Comparison of ENCODE assay signal across 20 cellular contexts in the genomic region with DNA sequence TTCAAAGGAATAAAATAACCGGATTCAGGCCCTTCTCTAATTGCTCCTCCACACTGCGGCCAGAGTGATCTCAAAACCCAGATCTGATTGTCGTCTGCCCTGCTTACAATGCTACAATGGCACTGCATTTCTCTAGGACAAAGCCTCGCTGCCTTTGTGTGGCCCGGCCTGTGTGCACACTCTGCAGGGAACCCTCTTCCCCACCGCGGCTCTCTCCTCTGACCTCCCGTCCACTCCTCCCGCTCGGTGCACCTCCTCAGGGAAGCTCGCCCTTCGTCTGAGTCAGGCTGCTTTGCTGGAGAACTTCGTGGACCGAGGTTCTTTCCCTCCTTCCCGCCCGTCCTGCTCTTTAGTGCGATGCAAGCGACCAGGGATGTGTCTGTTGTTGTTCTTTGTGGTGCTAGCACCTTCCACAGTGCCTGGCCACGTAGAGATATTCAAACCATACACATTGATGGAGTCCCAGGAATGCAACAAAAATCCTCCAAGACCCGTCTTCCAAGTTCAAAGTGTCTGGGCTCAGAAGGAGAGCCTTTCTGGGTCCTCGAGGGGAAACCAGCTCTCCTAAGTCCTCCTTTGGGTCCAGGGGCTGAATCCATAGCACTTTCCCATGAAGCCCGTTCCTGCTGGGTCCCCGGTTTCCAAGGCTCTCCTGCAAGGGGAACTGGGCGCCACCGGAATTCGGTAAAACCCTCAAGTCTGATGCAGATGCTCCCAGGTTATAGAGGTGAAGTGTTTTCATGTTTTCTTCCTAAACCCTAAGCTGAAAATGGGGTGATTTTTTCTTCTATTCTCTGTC.
"Had no signal": no experiment of that assay in that cellular context is flagged by ENCODE, and none has a peak within 500 bp of the region (broad histone marks: within the 10 kb centered on the region; RNA-seq: fewer than 3 reads in every experiment).

No MANE protein-coding gene starts in this region.

- H3K36me3 ChIP-seq: left lung, ovary, tibial artery, uterus had no signal

- H3K4me3 ChIP-seq: body of pancreas, dorsolateral prefrontal cortex, left lung, ovary, tibial artery, uterus had no signal

- H3K4me3 Mint-ChIP-seq: activated CD4-positive, alpha-beta memory T cell treated with anti-CD3 and anti-CD28 coated beads for 36 hours; activated CD4-positive, alpha-beta T cell treated with anti-CD3 and anti-CD28 coated beads for 36 hours; activated naive CD4-positive, alpha-beta T cell treated with anti-CD3 and anti-CD28 coated beads for 36 hours; T-helper 2 cell treated with Interferon-gamma antibody and Interleukin-4, amounts not matched to agents 5 μg/mL and 100 μg/mL, for 36 hours had no signal

- ATAC-seq: activated CD4-positive, alpha-beta T cell treated with anti-CD3 and anti-CD28 coated beads for 36 hours; body of pancreas; left lung had no signal

- H3K4me1 ChIP-seq: body of pancreas, left lung, uterus had no signal

- DNase-seq: activated CD4-positive, alpha-beta memory T cell treated with anti-CD3 and anti-CD28 coated beads for 36 hours; activated CD4-positive, alpha-beta T cell treated with anti-CD3 and anti-CD28 coated beads for 36 hours; activated naive CD4-positive, alpha-beta T cell treated with anti-CD3 and anti-CD28 coated beads for 36 hours; activated T-cell treated with anti-CD3 and anti-CD28 coated beads for 4 hours; body of pancreas; dorsolateral prefrontal cortex; erythroblast; foreskin melanocyte; glutamatergic neuron; hippocampal formation; kidney; left lung; ovary; stimulated activated CD8-positive, alpha-beta memory T cell treated with anti-CD3 and anti-CD28 coated beads, Interleukin-4, amount 100 ng/mL, for 48 hours; stimulated activated naive CD4-positive, alpha-beta T cell treated with Interleukin-2 at 50 U/mL for 16 hours; substantia nigra; tibial artery; uterus had no signal

- H3K27ac Mint-ChIP-seq: activated CD4-positive, alpha-beta memory T cell treated with anti-CD3 and anti-CD28 coated beads for 36 hours; activated CD4-positive, alpha-beta T cell treated with anti-CD3 and anti-CD28 coated beads for 36 hours; activated naive CD4-positive, alpha-beta T cell treated with anti-CD3 and anti-CD28 coated beads for 36 hours; activated T-helper 2 cell treated with anti-CD3 and anti-CD28 coated beads, Interferon-gamma antibody, Interleukin-2, Interleukin-4, amounts not matched to agents 10 μg/mL and 5 μg/mL and 100 μg/mL, durations not matched to agents 14 hours and 24 hours and 36 hours; T-helper 2 cell treated with Interferon-gamma antibody and Interleukin-4, amounts not matched to agents 5 μg/mL and 100 μg/mL, for 36 hours had no signal

- H3K27me3 ChIP-seq: body of pancreas, dorsolateral prefrontal cortex, ovary, uterus had no signal

- H3K4me1 Mint-ChIP-seq: activated CD4-positive, alpha-beta T cell treated with anti-CD3 and anti-CD28 coated beads for 36 hours had no signal

- H3K27ac ChIP-seq: body of pancreas, dorsolateral prefrontal cortex, left lung, ovary, tibial artery, uterus had no signal
